ENCODE assay signal across 8 cellular contexts in the genomic region with DNA sequence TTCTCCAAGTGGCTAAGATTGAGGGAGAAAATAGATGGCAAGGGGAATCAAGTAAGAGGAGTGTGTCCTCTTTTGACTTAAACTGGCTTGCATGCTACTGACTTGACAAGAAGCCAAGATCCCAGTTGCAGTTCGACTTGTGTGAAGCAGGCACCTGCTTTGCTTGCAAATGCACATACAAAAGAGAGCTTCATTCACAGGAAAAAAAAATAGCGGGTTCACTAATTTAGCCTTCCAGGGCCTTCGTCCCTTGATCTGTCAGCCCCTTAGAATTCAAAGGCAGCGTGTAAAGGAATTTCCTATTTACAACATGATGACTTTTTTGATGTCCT.
DNase-seq lines count a peak whose midpoint lies in the region; ATAC-seq and TF ChIP-seq lines count a peak whose summit lies in the region.

No MANE protein-coding gene starts in this region.

- H3K27me3 ChIP-seq in right atrium auricular region (no peaks in the 10 kb centered on the region), A673 (replicated peaks; ENCODE audit: insufficient read depth, low read depth, low read length, poor library complexity) (peaks cover 80% of the 10 kb centered on the region), left lung (no peaks in the 10 kb centered on the region)

- intact Hi-C loops in A673 (cut with micrococcal nuclease; ENCODE audit: unreplicated experiment), result no loop called here
- intact Hi-C loops in left lung (cut with DNase I), result no loop called here

- H3K27ac ChIP-seq in right atrium auricular region (no peak overlapping the region), A673 (ENCODE audit: low read depth, low read length, poor library complexity, severe bottlenecking) (no peak overlapping the region), left lung (peak overlapping the region in 1 of 2 donors; percentile 45)

- TF ChIP-seq CTCF in GM13977 (IDR thresholded peaks at IDR 0.05; ENCODE audit: extremely low read depth, insufficient read depth, missing control alignments), result no peak
- TF ChIP-seq CTCF in right atrium auricular region (IDR thresholded peaks at IDR 0.05), result no peak
- no peak for TF ChIP-seq CTCF in A673 (conservative IDR thresholded peaks at IDR 0.05; ENCODE audit: low read depth, low read length)
- no peak for TF ChIP-seq CTCF in left lung (IDR thresholded peaks at IDR 0.05)

- POLR2A ChIA-PET in A673 (lab: Charles Lee; ENCODE audit: low non-redundant PET), result no interaction called here

- no peaks in the 10 kb centered on the region for H3K9me3 ChIP-seq in right atrium auricular region
- no peaks in the 10 kb centered on the region for H3K9me3 ChIP-seq in A673 (ENCODE audit: low read depth, low read length, poor library complexity, severe bottlenecking)
- no peaks in the 10 kb centered on the region for H3K9me3 ChIP-seq in left lung

- H3K4me3 ChIP-seq in right atrium auricular region (no peak overlapping the region), A673 (ENCODE audit: low read depth, low read length, poor library complexity, severe bottlenecking) (no peak overlapping the region), left lung (no peak overlapping the region)

- ATAC-seq in GM21515 (IDR thresholded peaks at IDR 0.05; ENCODE audit: unreplicated experiment) (peak; percentile 25), HG03571 (IDR thresholded peaks at IDR 0.05; ENCODE audit: unreplicated experiment) (peak; percentile 22), left lung (no peak)

- CTCF ChIA-PET in A673 (lab: Charles Lee), result no interaction called here

- H3K4me1 ChIP-seq in right atrium auricular region (peaks cover 0 to 46% of the 10 kb centered on the region in 2 donors), A673 (ENCODE audit: insufficient read depth, low read length, poor library complexity, severe bottlenecking) (no peaks in the 10 kb centered on the region), left lung (peaks cover 0 to 79% of the 10 kb centered on the region in 2 donors)

- BruUV-seq in A673 (replicated peaks; lab: Mats Ljungman, UMichigan), result no TSS peak

- H3K36me3 ChIP-seq in right atrium auricular region (no peaks in the 10 kb centered on the region), A673 (ENCODE audit: insufficient read depth, low read length, poor library complexity, severe bottlenecking) (no peaks in the 10 kb centered on the region), left lung (peaks cover 0 to 13% of the 10 kb centered on the region in 2 donors)

- in situ Hi-C loops in GM13977 (cut with MboI; ENCODE audit: low pct_unique_long_range_greater_than_20kb, low sequenced_read_pairs, unreplicated experiment), result no loop called here

- DNase-seq in GM13977 (ENCODE audit: low spot score) (peak; percentile 45), right atrium auricular region (ENCODE audit: low spot score) (peak; percentile 34), iPS-NIHi11 (ENCODE audit: low spot score) (no peak), A673 (ENCODE audit: low spot score) (no peak), HuH-7 (ENCODE audit: low spot score) (no peak), left lung (no peak)

Comparison
In these comparisons a context has a peak if more than half of its experiments do, and no peak if none do; other contexts are left out.
1. DNase-seq: peak in GM13977 (single experiment) and right atrium auricular region (single experiment); none in iPS-NIHi11 (single experiment), A673 (single experiment), HuH-7 (single experiment) and left lung (0 of 2).